19 cellular contexts compared by ENCODE assay signal in the genomic region with DNA sequence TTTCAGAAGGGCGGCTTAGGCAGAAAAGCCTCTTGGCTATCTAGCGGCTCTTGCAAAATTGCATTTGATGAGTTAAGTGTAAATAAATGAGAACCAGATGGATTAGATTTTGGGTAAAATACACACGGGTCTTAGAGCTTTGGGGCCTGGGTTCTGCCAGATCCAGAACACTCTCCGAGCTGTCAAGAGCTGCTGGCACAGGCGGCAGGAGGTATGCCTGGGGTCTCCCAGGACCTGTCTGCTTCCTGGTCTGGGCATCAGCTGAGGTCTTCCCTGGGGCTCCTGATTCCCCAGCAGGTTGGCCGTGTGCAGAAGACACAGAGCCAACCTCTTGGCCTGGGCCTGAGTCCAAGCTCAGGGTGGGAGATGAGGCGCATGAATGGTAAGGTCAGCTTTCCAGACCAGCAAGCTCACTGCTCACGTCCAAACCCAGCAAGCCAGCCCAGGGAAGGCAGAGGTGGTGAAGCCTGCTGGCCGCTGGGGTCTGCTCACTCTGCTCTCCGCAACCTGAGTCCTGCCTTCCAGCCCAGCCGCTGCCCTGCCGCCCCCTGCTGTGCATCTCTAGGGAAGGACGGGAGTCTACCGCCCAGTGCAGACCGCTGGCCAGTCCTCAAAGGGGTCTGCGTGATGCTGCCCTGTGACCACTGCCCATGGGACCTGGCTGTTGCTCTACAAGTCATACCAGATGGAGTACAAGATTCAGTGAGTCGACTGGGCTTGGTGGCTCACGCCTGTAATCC. TPM values are rescaled to one million over a fixed set of nuclear protein-coding genes. Genes with fewer than 3 reads are reported as not detected.
A peak's percentile ranks its signal among the peaks of the same experiment; 100 is the strongest.
DNase-seq lines count a peak whose midpoint lies in the region; ATAC-seq and TF ChIP-seq lines count a peak whose summit lies in the region.
"Had no signal": no experiment of that assay in that cellular context is flagged by ENCODE, and none has a peak within 500 bp of the region (broad histone marks: within the 10 kb centered on the region; RNA-seq: fewer than 3 reads in every experiment).

No MANE protein-coding gene starts in this region.

- H3K27ac Mint-ChIP-seq in GM23338 = no peak overlapping the region
- H3K27ac Mint-ChIP-seq: activated naive CD4-positive, alpha-beta T cell treated with anti-CD3 and anti-CD28 coated beads, Interleukin-2, amount 10 ng/mL, durations not matched to agents 7 days and 5 days; IgD-negative memory B cell; memory B cell; natural killer cell had no signal

- H3K36me3 ChIP-seq in GM23338 (ENCODE audit: insufficient read depth) (no peaks in the 10 kb centered on the region), adipocyte (ENCODE audit: control insufficient read depth, insufficient read depth, low read length, severe bottlenecking) (no peaks in the 10 kb centered on the region), hepatocyte (replicated peaks; ENCODE audit: insufficient read depth, low read depth) (no peaks in the 10 kb centered on the region), thoracic aorta (no peaks in the 10 kb centered on the region)
- H3K36me3 ChIP-seq: heart left ventricle had no signal

- H3F3A ChIP-seq in GM23338 (replicated peaks; ENCODE audit: low read depth) = 0 out of 2 replicates have a peak, but pooled peaks cover 2% of the 10 kb centered on the region

- no peak overlapping the region for H2AFZ ChIP-seq in GM23338
- H2AFZ ChIP-seq in hepatocyte = no peak overlapping the region
- H2AFZ ChIP-seq: PC-9 had no signal

- H3K4me3 Mint-ChIP-seq in GM23338 = no peak overlapping the region
- H3K4me3 Mint-ChIP-seq: activated naive CD4-positive, alpha-beta T cell treated with anti-CD3 and anti-CD28 coated beads, Interleukin-2, amount 10 ng/mL, durations not matched to agents 7 days and 5 days; IgD-negative memory B cell; memory B cell; natural killer cell; stimulated activated effector memory CD8-positive, alpha-beta T cell treated with anti-CD3 and anti-CD28 coated beads, Interleukin-12 subunit alpha, Interleukin-12 subunit beta, amount 100 ng/mL, for 72 hours had no signal

- no peaks in the 10 kb centered on the region for H3K4me1 ChIP-seq in GM23338 (ENCODE audit: insufficient read depth)
- H3K4me1 ChIP-seq in adipocyte (ENCODE audit: control insufficient read depth, insufficient read depth, low read length) = peaks cover 7% of the 10 kb centered on the region
- peaks cover 48% of the 10 kb centered on the region for H3K4me1 ChIP-seq in hepatocyte (ENCODE audit: insufficient read depth)
- H3K4me1 ChIP-seq in thoracic aorta (ENCODE audit: control insufficient read depth in 1 of 2, low read depth in 2 of 2) = peaks cover 24 to 82% of the 10 kb centered on the region in 2 donors

- no peak overlapping the region for H3K27ac ChIP-seq in GM23338 (ENCODE audit: low read depth)
- H3K27ac ChIP-seq in hepatocyte = peak overlapping the region; percentile 50
- peak overlapping the region; percentile 32 to 80 for H3K27ac ChIP-seq in thoracic aorta
- H3K27ac ChIP-seq: PC-9 had no signal

- no peaks in the 10 kb centered on the region for H3K9me2 ChIP-seq in GM23338 (ENCODE audit: insufficient read depth)
- H3K9me2 ChIP-seq in hepatocyte (replicated peaks; ENCODE audit: insufficient read depth) = no peaks in the 10 kb centered on the region

- H3K27me3 ChIP-seq in GM23338 (ENCODE audit: insufficient read depth) = no peaks in the 10 kb centered on the region
- peaks cover 86% of the 10 kb centered on the region for H3K27me3 ChIP-seq in adipocyte (replicated peaks; ENCODE audit: control insufficient read depth, insufficient read depth, low read length)
- H3K27me3 ChIP-seq in hepatocyte = no peaks in the 10 kb centered on the region
- no peaks in the 10 kb centered on the region for H3K27me3 ChIP-seq in thoracic aorta (replicated peaks; ENCODE audit: insufficient read depth)
- H3K27me3 ChIP-seq: heart left ventricle had no signal

- H3K9ac ChIP-seq in adipocyte (ENCODE audit: low read length) = no peak overlapping the region

- TF ChIP-seq CTCF in GM23338 (conservative IDR thresholded peaks at IDR 0.05; ENCODE audit: low read depth in 2 of 2) = peak in 1 of 2 experiments; percentile 18; a peak in 1 of 4 replicates
- no peak for TF ChIP-seq CTCF in hepatocyte (IDR thresholded peaks at IDR 0.05; ENCODE audit: poor library complexity)
- no peak for TF ChIP-seq CTCF in thoracic aorta (IDR thresholded peaks at IDR 0.05)

- 69% methylated on average over 18 of the region's 18 CpGs for WGBS in hepatocyte (ENCODE audit: low lambda C conversion rate, missing lambda C conversion rate)

- H3K27me3 Mint-ChIP-seq in GM23338 (ENCODE audit: insufficient read depth, low read depth, poor library complexity) = peaks cover 16% of the 10 kb centered on the region

- ATAC-seq in GM23338 (peak; percentile 19; the same call in 1 of the 3 replicates), thoracic aorta (ENCODE audit: insufficient number of reproducible peaks, low FRiP score, low read depth) (no peak), HG03460 (IDR thresholded peaks at IDR 0.05; ENCODE audit: unreplicated experiment) (no peak)
- ATAC-seq: natural killer cell; stimulated activated effector memory CD8-positive, alpha-beta T cell treated with anti-CD3 and anti-CD28 coated beads, Interleukin-12 subunit alpha, Interleukin-12 subunit beta, amount 100 ng/mL, for 72 hours had no signal

- H3K4me3 ChIP-seq in GM23338 (no peak overlapping the region), adipocyte (ENCODE audit: low read length) (no peak overlapping the region), hepatocyte (no peak overlapping the region), thoracic aorta (no peak overlapping the region)
- H3K4me3 ChIP-seq: coronary artery, heart left ventricle, PC-9 had no signal

- peaks cover 2% of the 10 kb centered on the region; the same call in 1 of the 3 replicates for H3K4me1 Mint-ChIP-seq in GM23338
- H3K4me1 Mint-ChIP-seq: activated naive CD4-positive, alpha-beta T cell treated with anti-CD3 and anti-CD28 coated beads, Interleukin-2, amount 10 ng/mL, durations not matched to agents 7 days and 5 days; IgD-negative memory B cell; memory B cell; natural killer cell; stimulated activated effector memory CD8-positive, alpha-beta T cell treated with anti-CD3 and anti-CD28 coated beads, Interleukin-12 subunit alpha, Interleukin-12 subunit beta, amount 100 ng/mL, for 72 hours had no signal

- H4K20me1 ChIP-seq in GM23338 (replicated peaks; ENCODE audit: insufficient read depth) (no peaks in the 10 kb centered on the region), hepatocyte (ENCODE audit: insufficient read depth, poor library complexity, severe bottlenecking) (no peaks in the 10 kb centered on the region)

- H3K9me3 Mint-ChIP-seq in GM23338 = no peaks in the 10 kb centered on the region
- H3K9me3 Mint-ChIP-seq: activated naive CD4-positive, alpha-beta T cell treated with anti-CD3 and anti-CD28 coated beads, Interleukin-2, amount 10 ng/mL, durations not matched to agents 7 days and 5 days; IgD-negative memory B cell; memory B cell; natural killer cell; stimulated activated effector memory CD8-positive, alpha-beta T cell treated with anti-CD3 and anti-CD28 coated beads, Interleukin-12 subunit alpha, Interleukin-12 subunit beta, amount 100 ng/mL, for 72 hours had no signal

- no peak for DNase-seq in GM23338 (ENCODE audit: low spot score)
- peak; percentile 61 for DNase-seq in adipocyte (ENCODE audit: low read depth)
- DNase-seq in hepatocyte (ENCODE audit: low spot score) = peak; percentile 45
- DNase-seq in thoracic aorta (ENCODE audit: low spot score) = no peak
- DNase-seq in activated CD4-positive, CD25-positive, alpha-beta regulatory T cell treated with anti-CD3 and anti-CD28 coated beads, Interleukin-2, amount 50 U/mL, for 72 hours = no peak
- DNase-seq in NCI-H510A (lab: John Stamatoyannopoulos, UW) = no peak
- DNase-seq: activated naive CD4-positive, alpha-beta T cell treated with anti-CD3 and anti-CD28 coated beads, Interleukin-2, amount 10 ng/mL, durations not matched to agents 7 days and 5 days; Caco-2; natural killer cell; PC-9; stimulated activated CD4-positive, alpha-beta T cell treated with anti-CD3 and anti-CD28 coated beads, Interleukin-12 subunit alpha, Interleukin-12 subunit beta, amount 100 ng/mL, for 4 hours had no signal

- H3K36me3 Mint-ChIP-seq in GM23338 (ENCODE audit: low read depth) = no peaks in the 10 kb centered on the region; the same call in 2 of the 3 replicates
- H3K36me3 Mint-ChIP-seq: activated naive CD4-positive, alpha-beta T cell treated with anti-CD3 and anti-CD28 coated beads, Interleukin-2, amount 10 ng/mL, durations not matched to agents 7 days and 5 days; IgD-negative memory B cell; memory B cell; natural killer cell; stimulated activated effector memory CD8-positive, alpha-beta T cell treated with anti-CD3 and anti-CD28 coated beads, Interleukin-12 subunit alpha, Interleukin-12 subunit beta, amount 100 ng/mL, for 72 hours had no signal

- H3K4me2 ChIP-seq in GM23338 (no peak overlapping the region), hepatocyte (peak overlapping the region; percentile 47)
- H3K4me2 ChIP-seq: PC-9 had no signal

- H3K9me3 ChIP-seq in adipocyte (ENCODE audit: control insufficient read depth, low read length) = no peaks in the 10 kb centered on the region
- no peaks in the 10 kb centered on the region for H3K9me3 ChIP-seq in hepatocyte (ENCODE audit: low read depth)
- no peaks in the 10 kb centered on the region for H3K9me3 ChIP-seq in thoracic aorta
- H3K9me3 ChIP-seq: Caco-2, heart left ventricle had no signal

- H3K79me2 ChIP-seq in GM23338 (replicated peaks; ENCODE audit: insufficient read depth) (no peaks in the 10 kb centered on the region), hepatocyte (no peaks in the 10 kb centered on the region)

TF ChIP-seq in GM23338, 12 proteins besides CTCF, POLR2A, EP300 and RAD21 (continues in another document):
- no peak for TF ChIP-seq CREB1 (CRISPR knock-in tag; IDR thresholded peaks at IDR 0.05; ENCODE audit: low read depth)
- TF ChIP-seq, protein P1, sequence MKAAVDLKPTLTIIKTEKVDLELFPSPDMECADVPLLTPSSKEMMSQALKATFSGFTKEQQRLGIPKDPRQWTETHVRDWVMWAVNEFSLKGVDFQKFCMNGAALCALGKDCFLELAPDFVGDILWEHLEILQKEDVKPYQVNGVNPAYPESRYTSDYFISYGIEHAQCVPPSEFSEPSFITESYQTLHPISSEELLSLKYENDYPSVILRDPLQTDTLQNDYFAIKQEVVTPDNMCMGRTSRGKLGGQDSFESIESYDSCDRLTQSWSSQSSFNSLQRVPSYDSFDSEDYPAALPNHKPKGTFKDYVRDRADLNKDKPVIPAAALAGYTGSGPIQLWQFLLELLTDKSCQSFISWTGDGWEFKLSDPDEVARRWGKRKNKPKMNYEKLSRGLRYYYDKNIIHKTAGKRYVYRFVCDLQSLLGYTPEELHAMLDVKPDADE (IDR thresholded peaks at IDR 0.05) = no peak

RNA-seq across cellular contexts. Expression of a gene that starts 44.9 kb away (rescaled TPM):
- total RNA-seq in GM23338 (2014; rRNA removed; shearing (Covaris generic)) = 2.0 and 3.2 TPM in 2 replicates
- 0.52 and 0.81 TPM in 2 replicates for polyA plus RNA-seq in GM23338 (2016; fragmentation: Nextera tagmentation; extraction: Ambion mirVana)
- total RNA-seq in hepatocyte = 0.96 and 2.1 TPM in 2 replicates
- 2.2 and 3.0 TPM in 2 replicates for polyA plus RNA-seq in hepatocyte
- 10 to 100 TPM in 1 of 2 donors, 1 to 10 TPM in 1; 6.0 to 25.0 TPM for total RNA-seq in thoracic aorta
- total RNA-seq: Caco-2, endothelial cell of umbilical vein, PC-9, pulmonary artery endothelial cell had no signal
- polyA plus RNA-seq: IgD-negative memory B cell had no signal

Comparison
In these comparisons a context has a peak if more than half of its experiments do, and no peak if none do; other contexts are left out.
1. DNase-seq: peak in adipocyte (single experiment) and hepatocyte (single experiment); none in GM23338 (single experiment), thoracic aorta (single experiment), activated CD4-positive, CD25-positive, alpha-beta regulatory T cell treated with anti-CD3 and anti-CD28 coated beads, Interleukin-2, amount 50 U/mL, for 72 hours (single experiment) and NCI-H510A (single experiment).